ENCODE assay signal across 8 cellular contexts in genomic region chrX:154805696-154806091, GRCh38. TPM values are rescaled to one million over a fixed set of nuclear protein-coding genes. Genes with fewer than 3 reads are reported as not detected.
A peak's percentile ranks its signal among the peaks of the same experiment; 100 is the strongest.
DNase-seq lines count a peak whose midpoint lies in the region; ATAC-seq and TF ChIP-seq lines count a peak whose summit lies in the region.

No MANE protein-coding gene starts in this region.

- no peaks in the 10 kb centered on the region for H3K9me3 ChIP-seq in left ventricle myocardium inferior (replicated peaks)
- H3K9me3 ChIP-seq in skeletal muscle tissue (ENCODE audit: control insufficient read depth in 3 of 3, low read length in 3 of 3), result no peaks in the 10 kb centered on the region

- H3K9ac ChIP-seq in skeletal muscle tissue (ENCODE audit: low read depth in 1 of 3, low read length in 3 of 3), result peak overlapping the region; percentile 40 to 82 (median 45)

- H3K4me3 ChIP-seq in WI38 (ENCODE audit: low read depth, low read length) (peak overlapping the region; percentile 67), left ventricle myocardium inferior (peak overlapping the region; percentile 77), skeletal muscle tissue (ENCODE audit: low read length in 3 of 3) (peak overlapping the region; percentile 60 to 79 (median 68))

- H3K4me1 Mint-ChIP-seq in T-helper 1 cell treated with Interleukin-12 subunit alpha and Interleukin-12 subunit beta and Interleukin-4 antibody, amounts not matched to agents 30 μg/mL and 1 μg/mL, for 36 hours (ENCODE audit: low read depth), result peaks cover 32% of the 10 kb centered on the region

- H3K9me3 Mint-ChIP-seq in T-helper 1 cell treated with Interleukin-12 subunit alpha and Interleukin-12 subunit beta and Interleukin-4 antibody, amounts not matched to agents 30 μg/mL and 1 μg/mL, for 36 hours, result peaks cover 4% of the 10 kb centered on the region

- H3K27ac Mint-ChIP-seq in T-helper 1 cell treated with Interleukin-12 subunit alpha and Interleukin-12 subunit beta and Interleukin-4 antibody, amounts not matched to agents 30 μg/mL and 1 μg/mL, for 36 hours, result peak overlapping the region; percentile 63

- H3K27me3 Mint-ChIP-seq in T-helper 1 cell treated with Interleukin-12 subunit alpha and Interleukin-12 subunit beta and Interleukin-4 antibody, amounts not matched to agents 30 μg/mL and 1 μg/mL, for 36 hours (ENCODE audit: low read depth), result no peaks in the 10 kb centered on the region

- no peaks in the 10 kb centered on the region for H3K27me3 ChIP-seq in left ventricle myocardium inferior (ENCODE audit: low read depth)
- H3K27me3 ChIP-seq in skeletal muscle tissue (ENCODE audit: control insufficient read depth in 3 of 3, insufficient read depth in 3 of 3, low read length in 3 of 3), result no peaks in the 10 kb centered on the region

- intact Hi-C loops in left ventricle myocardium inferior (cut with micrococcal nuclease), result no loop called here

- H3K4me1 ChIP-seq in left ventricle myocardium inferior, result peaks cover 19% of the 10 kb centered on the region
- peaks cover 12 to 14% (median 12%) of the 10 kb centered on the region in 3 donors for H3K4me1 ChIP-seq in skeletal muscle tissue (ENCODE audit: control insufficient read depth in 3 of 3, insufficient read depth in 3 of 3, low read length in 3 of 3)

- TF ChIP-seq CTCF in WI38 (IDR thresholded peaks at IDR 0.05; ENCODE audit: low read depth, low read length) (no peak), left ventricle myocardium inferior (IDR thresholded peaks at IDR 0.05; ENCODE audit: borderline replicate concordance) (no peak)

- ATAC-seq in GM19324 (IDR thresholded peaks at IDR 0.05; ENCODE audit: low FRiP score, unreplicated experiment), result no peak
- ATAC-seq in GM19328 (IDR thresholded peaks at IDR 0.05; ENCODE audit: unreplicated experiment), result no peak

- peak overlapping the region; percentile 80 for H3K4me3 Mint-ChIP-seq in T-helper 1 cell treated with Interleukin-12 subunit alpha and Interleukin-12 subunit beta and Interleukin-4 antibody, amounts not matched to agents 30 μg/mL and 1 μg/mL, for 36 hours

- no peaks in the 10 kb centered on the region for H3K36me3 ChIP-seq in left ventricle myocardium inferior
- H3K36me3 ChIP-seq in skeletal muscle tissue (ENCODE audit: control insufficient read depth in 3 of 3, insufficient read depth in 3 of 3, low read length in 3 of 3), result no peaks in the 10 kb centered on the region

- peaks cover 3% of the 10 kb centered on the region for H3K36me3 Mint-ChIP-seq in T-helper 1 cell treated with Interleukin-12 subunit alpha and Interleukin-12 subunit beta and Interleukin-4 antibody, amounts not matched to agents 30 μg/mL and 1 μg/mL, for 36 hours (ENCODE audit: low read depth)

- H3K27ac ChIP-seq in left ventricle myocardium inferior (replicated peaks) (peak overlapping the region; percentile 81), skeletal muscle tissue (ENCODE audit: low read depth, low read length) (no peak overlapping the region)

- DNase-seq in T-helper 1 cell (no peak), left ventricle myocardium inferior (no peak), CD1c-positive myeloid dendritic cell (ENCODE audit: extremely low spot score) (no peak)

RNA-seq across cellular contexts. Expression of gene MPP1, which starts 0.4 kb away (rescaled TPM):
- 32.9 TPM for total RNA-seq in left ventricle myocardium inferior
- 45.9 TPM for total RNA-seq in skeletal muscle tissue

RNA-seq across cellular contexts. Expression of gene SMIM9, which starts 28.8 kb away (rescaled TPM):
- total RNA-seq in left ventricle myocardium inferior (not detected), skeletal muscle tissue (not detected)

RNA-seq across cellular contexts. Expression of gene DKC1, which starts 43.0 kb away (rescaled TPM):
- total RNA-seq in left ventricle myocardium inferior, result 18.0 TPM
- total RNA-seq in skeletal muscle tissue, result 18.3 TPM

RNA-seq across cellular contexts. Expression of gene GAB3, which starts 54.8 kb away (rescaled TPM):
- total RNA-seq in left ventricle myocardium inferior (14.8 TPM), skeletal muscle tissue (5.7 TPM)
